1 cellular context compared by ENCODE assay signal in the genomic region with DNA sequence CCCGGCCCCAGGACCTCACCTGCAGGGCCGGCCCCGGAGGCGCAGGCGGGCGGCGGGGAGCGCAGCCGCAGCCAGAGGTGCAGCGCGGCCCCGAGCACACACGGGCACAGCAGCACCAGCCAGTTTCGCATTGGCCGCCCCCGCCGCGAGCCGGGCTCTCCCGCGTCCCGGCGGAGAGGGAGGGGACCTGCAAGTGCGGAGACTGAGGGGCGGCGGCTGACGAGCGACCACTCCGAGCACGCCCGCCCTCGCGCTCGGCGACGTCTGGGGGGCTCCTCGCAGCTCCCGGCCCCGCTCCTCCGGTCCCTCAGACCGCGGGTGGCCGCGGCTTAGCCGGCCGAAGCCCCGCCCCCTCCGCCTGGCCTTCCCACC.
TF ChIP-seq lines count a peak whose summit lies in the region.

A gene (minus strand): TSS at position 331 of the 372 bp plus-strand sequence. CDS start 200 bp downstream, at position 131.

TF ChIP-seq in IMR-90, 13 proteins besides CTCF, POLR2A, EP300 and RAD21 (continued from another document):
- no peak for TF ChIP-seq FOS (IDR thresholded peaks at IDR 0.05; ENCODE audit: low read depth, low read length)
